ENCODE assay signal across 11 cellular contexts in genomic region chr5:176405656-176406435, GRCh38. TPM values are rescaled to one million over a fixed set of nuclear protein-coding genes. Genes with fewer than 3 reads are reported as not detected.
A peak's percentile ranks its signal among the peaks of the same experiment; 100 is the strongest.
DNase-seq lines count a peak whose midpoint lies in the region; ATAC-seq and TF ChIP-seq lines count a peak whose summit lies in the region.
"Had no signal": no experiment of that assay in that cellular context is flagged by ENCODE, and none has a peak within 500 bp of the region (broad histone marks: within the 10 kb centered on the region; RNA-seq: fewer than 3 reads in every experiment).

No MANE protein-coding gene starts in this region.

- no peaks in the 10 kb centered on the region for H3K4me1 Mint-ChIP-seq in activated naive CD4-positive, alpha-beta T cell treated with anti-CD3 and anti-CD28 coated beads, Interleukin-2, amount 10 ng/mL, durations not matched to agents 7 days and 5 days

- no peak for TF ChIP-seq CTCF in upper lobe of right lung (IDR thresholded peaks at IDR 0.05)

- H3K4me1 ChIP-seq in esophagus (ENCODE audit: control insufficient read depth in 2 of 2, insufficient read depth in 2 of 2, low read length in 1 of 2) = peaks cover 4 to 25% of the 10 kb centered on the region in 2 donors
- H3K4me1 ChIP-seq in upper lobe of right lung = no peaks in the 10 kb centered on the region

- WGBS in esophagus, 2 donors = 79 to 85% methylated on average over 20 of the region's 20 CpGs

- peak overlapping the region; percentile 42 for H3K27ac Mint-ChIP-seq in activated naive CD4-positive, alpha-beta T cell treated with anti-CD3 and anti-CD28 coated beads, Interleukin-2, amount 10 ng/mL, durations not matched to agents 7 days and 5 days

- no peaks in the 10 kb centered on the region for H3K27me3 Mint-ChIP-seq in activated naive CD4-positive, alpha-beta T cell treated with anti-CD3 and anti-CD28 coated beads, Interleukin-2, amount 10 ng/mL, durations not matched to agents 7 days and 5 days

- intact Hi-C loops in upper lobe of right lung (cut with DNase I) = no loop called here

- H3K9me3 ChIP-seq in esophagus (ENCODE audit: control insufficient read depth in 2 of 2, insufficient read depth in 1 of 2, low read depth in 1 of 2, low read length in 1 of 2) = no peaks in the 10 kb centered on the region
- no peaks in the 10 kb centered on the region for H3K9me3 ChIP-seq in upper lobe of right lung
- H3K9me3 ChIP-seq: upper lobe of left lung had no signal

- no peak overlapping the region for H3K4me3 Mint-ChIP-seq in activated naive CD4-positive, alpha-beta T cell treated with anti-CD3 and anti-CD28 coated beads, Interleukin-2, amount 10 ng/mL, durations not matched to agents 7 days and 5 days

- peak; percentile 8 for ATAC-seq in upper lobe of right lung
- no peak for ATAC-seq in GM18867 (IDR thresholded peaks at IDR 0.05; ENCODE audit: unreplicated experiment)

- CTCF ChIA-PET in activated naive CD4-positive, alpha-beta T cell treated with anti-CD3 and anti-CD28 coated beads, Interleukin-2, amount 10 ng/mL, durations not matched to agents 7 days and 5 days (lab: Charles Lee) = interaction anchor here (0.8 to 1.5 kb wide), 3 partner anchors 10 to 255 kb away, joined by 3 to 5 read pairs (median 3); no protein-coding TSS in a partner anchor

- no peaks in the 10 kb centered on the region for H3K9me3 Mint-ChIP-seq in activated naive CD4-positive, alpha-beta T cell treated with anti-CD3 and anti-CD28 coated beads, Interleukin-2, amount 10 ng/mL, durations not matched to agents 7 days and 5 days

- H3K36me3 Mint-ChIP-seq in activated naive CD4-positive, alpha-beta T cell treated with anti-CD3 and anti-CD28 coated beads, Interleukin-2, amount 10 ng/mL, durations not matched to agents 7 days and 5 days = peaks cover 12% of the 10 kb centered on the region

- H3K36me3 ChIP-seq in esophagus (ENCODE audit: control insufficient read depth in 2 of 2, insufficient read depth in 2 of 2, low read length in 1 of 2) = peaks cover 0 to 21% of the 10 kb centered on the region in 2 donors
- H3K36me3 ChIP-seq in upper lobe of right lung = peaks cover 47% of the 10 kb centered on the region

- DNase-seq in activated naive CD4-positive, alpha-beta T cell treated with anti-CD3 and anti-CD28 coated beads, Interleukin-2, amount 10 ng/mL, durations not matched to agents 7 days and 5 days = no peak
- no peak for DNase-seq in activated naive CD4-positive, alpha-beta T cell treated with Interleukin-2 at 50 U/mL for 16 hours
- peak; percentile 44 for DNase-seq in upper lobe of right lung
- DNase-seq in caudate nucleus (lab: John Stamatoyannopoulos, UW) = no peak
- DNase-seq: activated gamma-delta T cell treated with Interleukin-2 at 50 U/mL for 16 hours; central memory CD4-positive, alpha-beta T cell; DMS79; NCI-H2107; upper lobe of left lung had no signal

- H3K4me3 ChIP-seq in esophagus (ENCODE audit: low read depth in 1 of 2, low read length in 2 of 2) = no peak overlapping the region
- no peak overlapping the region for H3K4me3 ChIP-seq in upper lobe of right lung
- H3K4me3 ChIP-seq: upper lobe of left lung had no signal

- H3K27ac ChIP-seq in esophagus (ENCODE audit: low read depth in 2 of 2, low read length in 1 of 2) = peak overlapping the region; percentile 38 to 84
- H3K27ac ChIP-seq in upper lobe of right lung = no peak overlapping the region
- no peak overlapping the region for H3K27ac ChIP-seq in caudate nucleus (ENCODE audit: low read depth, low read length)
- H3K27ac ChIP-seq: upper lobe of left lung had no signal

- H3K27me3 ChIP-seq in esophagus (ENCODE audit: control insufficient read depth in 1 of 2, insufficient read depth in 2 of 2, low read length in 2 of 2) = no peaks in the 10 kb centered on the region
- no peaks in the 10 kb centered on the region for H3K27me3 ChIP-seq in upper lobe of right lung
- H3K27me3 ChIP-seq: upper lobe of left lung had no signal

RNA-seq across cellular contexts. Expression of gene CLTB, which starts 10.5 kb away (rescaled TPM):
- 100 to 1,000 TPM; 517 to 730 TPM for polyA plus RNA-seq in esophagus
- 80.9 TPM for total RNA-seq in upper lobe of right lung

RNA-seq across cellular contexts. Expression of gene HIGD2A, which starts 17.3 kb away (rescaled TPM):
- 100 to 1,000 TPM; 151 to 163 TPM for polyA plus RNA-seq in esophagus
- 104 TPM for total RNA-seq in upper lobe of right lung

RNA-seq across cellular contexts. Expression of gene NOP16, which starts 17.4 kb away (rescaled TPM):
- polyA plus RNA-seq in esophagus = 10 to 100 TPM; 50.6 to 70.3 TPM
- total RNA-seq in upper lobe of right lung = 13.6 TPM

RNA-seq across cellular contexts. Expression of gene ARL10, which starts 40.6 kb away (rescaled TPM):
- polyA plus RNA-seq in esophagus = 1 to 10 TPM; 2.4 to 3.8 TPM
- 7.9 TPM for total RNA-seq in upper lobe of right lung

RNA-seq across cellular contexts. Expression of gene FAF2, which starts 42.3 kb away (rescaled TPM):
- 10 to 100 TPM in 1 of 2 donors, 1 to 10 TPM in 1; 9.7 to 12.6 TPM for polyA plus RNA-seq in esophagus
- total RNA-seq in upper lobe of right lung = 35.1 TPM

Comparison
In these comparisons a context has a peak if more than half of its experiments do, and no peak if none do; other contexts are left out.
1. H3K27ac ChIP-seq: peak in esophagus (2 of 2); none in upper lobe of right lung (single experiment) and caudate nucleus (single experiment).